In genomic region chrX:17443546-17443945, GRCh38 we compare ENCODE assay signal across 22 cellular contexts.
DNase-seq lines count a peak whose midpoint lies in the region; ATAC-seq and TF ChIP-seq lines count a peak whose summit lies in the region.
"Had no signal": no experiment of that assay in that cellular context is flagged by ENCODE, and none has a peak within 500 bp of the region (broad histone marks: within the 10 kb centered on the region; RNA-seq: fewer than 3 reads in every experiment).

No MANE protein-coding gene starts in this region.

- 0 out of 2 replicates have a peak overlapping the region, but pooled peaks have one; percentile 15 for H3K27ac ChIP-seq in GM23248
- H3K27ac ChIP-seq in hepatocyte: peak overlapping the region; percentile 46
- H3K27ac ChIP-seq: BLaER1 had no signal

- H3K27me3 Mint-ChIP-seq in naive thymus-derived CD8-positive, alpha-beta T cell: peaks cover 0 to 2% (median 1%) of the 10 kb centered on the region in 5 donors
- H3K27me3 Mint-ChIP-seq: CD4-positive, alpha-beta memory T cell had no signal

- ATAC-seq in naive thymus-derived CD8-positive, alpha-beta T cell: no peak
- ATAC-seq: GM12878, HCT116, HepG2 had no signal

- no peak overlapping the region for H3K4me2 ChIP-seq in GM23248 (ENCODE audit: unreplicated experiment)
- no peak overlapping the region for H3K4me2 ChIP-seq in hepatocyte
- H3K4me2 ChIP-seq: BLaER1 had no signal

- TF ChIP-seq CTCF in AG09309 (IDR thresholded peaks at IDR 0.05; ENCODE audit: control insufficient read depth, insufficient read depth, low read depth, low read length, missing control alignments): no peak
- TF ChIP-seq CTCF in hepatocyte (IDR thresholded peaks at IDR 0.05; ENCODE audit: poor library complexity): no peak

- H3K79me2 ChIP-seq in GM23248 (ENCODE audit: insufficient read depth) (no peaks in the 10 kb centered on the region), hepatocyte (no peaks in the 10 kb centered on the region)

- POLR2A ChIA-PET in naive thymus-derived CD8-positive, alpha-beta T cell (lab: Charles Lee): no interaction called here

- H3K4me3 ChIP-seq in AG09309 (ENCODE audit: control insufficient read depth, low read depth, low read length): no peak overlapping the region
- H3K4me3 ChIP-seq in GM23248: no peak overlapping the region
- H3K4me3 ChIP-seq in hepatocyte: no peak overlapping the region
- H3K4me3 ChIP-seq: BLaER1, GM12878 had no signal

- H3K9me3 Mint-ChIP-seq in naive thymus-derived CD8-positive, alpha-beta T cell: no peaks in the 10 kb centered on the region
- H3K9me3 Mint-ChIP-seq: IgD-negative memory B cell had no signal

- WGBS in GM23248 (ENCODE audit: low coverage in 1 of 2, low lambda C conversion rate in 2 of 2, missing lambda C conversion rate in 2 of 2), 2 experiments: 53 to 55% methylated on average over 4 of the region's 4 CpGs
- WGBS in hepatocyte (ENCODE audit: low lambda C conversion rate, missing lambda C conversion rate): 59% methylated on average over 4 of the region's 4 CpGs

- no peaks in the 10 kb centered on the region for H3K4me1 Mint-ChIP-seq in naive thymus-derived CD8-positive, alpha-beta T cell
- H3K4me1 Mint-ChIP-seq: CD4-positive, alpha-beta memory T cell; IgD-negative memory B cell had no signal

- in situ Hi-C loops in GM23248 (cut with MboI): no loop called here

- H3K36me3 Mint-ChIP-seq in naive thymus-derived CD8-positive, alpha-beta T cell: no peaks in the 10 kb centered on the region
- H3K36me3 Mint-ChIP-seq: CD14-positive monocyte; CD4-positive, alpha-beta memory T cell; IgD-negative memory B cell had no signal

- H2AFZ ChIP-seq in GM23248: no peak overlapping the region
- no peak overlapping the region for H2AFZ ChIP-seq in hepatocyte

- H3K9ac ChIP-seq in GM23248: no peak overlapping the region
- H3K9ac ChIP-seq: BLaER1 had no signal

- H3K36me3 ChIP-seq in GM23248 (ENCODE audit: low read depth) (no peaks in the 10 kb centered on the region), hepatocyte (replicated peaks; ENCODE audit: insufficient read depth, low read depth) (no peaks in the 10 kb centered on the region)
- H3K36me3 ChIP-seq: BLaER1 had no signal

- H3K9me2 ChIP-seq in GM23248 (ENCODE audit: insufficient read depth) (no peaks in the 10 kb centered on the region), hepatocyte (replicated peaks; ENCODE audit: insufficient read depth) (no peaks in the 10 kb centered on the region)

- H3K4me3 Mint-ChIP-seq in naive thymus-derived CD8-positive, alpha-beta T cell: no peak overlapping the region
- H3K4me3 Mint-ChIP-seq: CD14-positive monocyte; CD4-positive, alpha-beta memory T cell; IgD-negative memory B cell had no signal

- H4K20me1 ChIP-seq in GM23248 (ENCODE audit: insufficient read depth) (no peaks in the 10 kb centered on the region), hepatocyte (ENCODE audit: insufficient read depth, poor library complexity, severe bottlenecking) (no peaks in the 10 kb centered on the region)
- H4K20me1 ChIP-seq: BLaER1 had no signal

- H3K9me3 ChIP-seq in GM23248 (ENCODE audit: low read depth): no peaks in the 10 kb centered on the region
- no peaks in the 10 kb centered on the region for H3K9me3 ChIP-seq in hepatocyte (ENCODE audit: low read depth)
- H3K9me3 ChIP-seq: BLaER1 had no signal

- no peak overlapping the region for H3K27ac Mint-ChIP-seq in naive thymus-derived CD8-positive, alpha-beta T cell
- H3K27ac Mint-ChIP-seq: CD14-positive monocyte; CD4-positive, alpha-beta memory T cell had no signal

- peaks cover 4% of the 10 kb centered on the region; the same call in 1 of the 2 replicates for H3F3A ChIP-seq in GM23248 (ENCODE audit: insufficient read depth)

- no peaks in the 10 kb centered on the region for H3K27me3 ChIP-seq in GM23248 (replicated peaks; ENCODE audit: insufficient read depth)
- no peaks in the 10 kb centered on the region for H3K27me3 ChIP-seq in hepatocyte

- H3K4me1 ChIP-seq in GM23248 (ENCODE audit: insufficient read depth) (peaks cover 22% of the 10 kb centered on the region), hepatocyte (ENCODE audit: insufficient read depth) (peaks cover 10% of the 10 kb centered on the region)
- H3K4me1 ChIP-seq: BLaER1 had no signal

- DNase-seq in AG09309 (ENCODE audit: low read depth): peak; percentile 10
- DNase-seq in GM23248: peak; percentile 42
- DNase-seq in fibroblast of gingiva (ENCODE audit: low read depth): peak; percentile 74
- no peak for DNase-seq in hepatocyte (ENCODE audit: low spot score)
- no peak for DNase-seq in stimulated activated naive CD4-positive, alpha-beta T cell treated with Interleukin-2 at 50 U/mL for 16 hours (lab: John Stamatoyannopoulos, UW)
- DNase-seq in naive thymus-derived CD8-positive, alpha-beta T cell: no peak
- DNase-seq in NCI-H1436 treated with DMSO at 0.1 percent for 48 hours (lab: John Stamatoyannopoulos, UW): no peak
- no peak for DNase-seq in HT-29 (ENCODE audit: low spot score)
- DNase-seq: ACHN; CD4-positive, alpha-beta memory T cell; DMS153; DMS79; GF-D8; GOT3; H7; KBM-7 had no signal

Comparison
In these comparisons a context has a peak if more than half of its experiments do, and no peak if none do; other contexts are left out.
1. DNase-seq: peak in AG09309 (single experiment), GM23248 (single experiment) and fibroblast of gingiva (single experiment); none in hepatocyte (single experiment), stimulated activated naive CD4-positive, alpha-beta T cell treated with Interleukin-2 at 50 U/mL for 16 hours (single experiment), naive thymus-derived CD8-positive, alpha-beta T cell (0 of 10), NCI-H1436 treated with DMSO at 0.1 percent for 48 hours (single experiment) and HT-29 (single experiment).